Comparison of ENCODE assay signal across 8 cellular contexts in the genomic region with DNA sequence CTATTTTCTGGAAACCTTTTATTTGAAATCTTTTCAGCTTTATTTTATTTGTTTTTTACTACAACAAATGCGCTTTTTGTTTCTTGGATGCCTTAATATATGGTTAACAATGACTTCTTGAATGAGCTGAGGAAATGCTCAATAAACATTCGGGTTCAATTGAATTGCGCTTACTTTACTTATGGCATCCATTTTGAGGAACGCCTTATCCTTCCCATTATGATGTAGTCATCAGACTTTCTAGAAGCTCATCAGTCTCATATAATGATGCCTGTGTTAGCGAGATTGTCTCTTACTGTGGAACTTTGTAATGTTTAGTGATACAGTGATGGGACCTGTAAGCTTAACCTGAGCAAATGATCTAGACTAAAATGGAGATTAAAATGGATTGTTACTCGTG. TPM values are rescaled to one million over a fixed set of nuclear protein-coding genes. Genes with fewer than 3 reads are reported as not detected.
DNase-seq lines count a peak whose midpoint lies in the region; ATAC-seq, FAIRE-seq and TF ChIP-seq lines count a peak whose summit lies in the region.

No MANE protein-coding gene starts in this region.

- H3K27ac ChIP-seq in kidney (ENCODE audit: low read depth in 2 of 2, low read length in 2 of 2) (no peak overlapping the region), tibial artery (peak overlapping the region in 1 of 2 donors; percentile 93)

- peak overlapping the region in 1 of 2 donors; percentile 90 for H3K9ac ChIP-seq in kidney (ENCODE audit: low read length in 2 of 2)

- H3K4me1 Mint-ChIP-seq in activated T-cell treated with anti-CD3 and anti-CD28 coated beads, Interleukin-2, amount 50 U/mL, for 72 hours (ENCODE audit: low read depth) = peaks cover 43% of the 10 kb centered on the region
- H3K4me1 Mint-ChIP-seq in activated T-helper 1 cell treated with anti-CD3 and anti-CD28 coated beads, Interleukin-12 subunit alpha, Interleukin-12 subunit beta, Interleukin-2, Interleukin-4 antibody, amounts not matched to agents 30 ng/mL and 10 ng/mL and 1 ng/mL, durations not matched to agents 14 hours and 24 hours and 36 hours (ENCODE audit: low read depth) = peaks cover 35% of the 10 kb centered on the region

- TF ChIP-seq CTCF in kidney (IDR thresholded peaks at IDR 0.05; ENCODE audit: borderline replicate concordance, extremely low read depth, insufficient read depth) (no peak), tibial artery (IDR thresholded peaks at IDR 0.05) (no peak), GM10266 (IDR thresholded peaks at IDR 0.05; ENCODE audit: control insufficient read depth, insufficient read depth, low read depth, missing control alignments) (no peak)

- H3K27me3 Mint-ChIP-seq in activated T-cell treated with anti-CD3 and anti-CD28 coated beads, Interleukin-2, amount 50 U/mL, for 72 hours (ENCODE audit: low read depth) = no peaks in the 10 kb centered on the region
- no peaks in the 10 kb centered on the region for H3K27me3 Mint-ChIP-seq in activated T-helper 1 cell treated with anti-CD3 and anti-CD28 coated beads, Interleukin-12 subunit alpha, Interleukin-12 subunit beta, Interleukin-2, Interleukin-4 antibody, amounts not matched to agents 30 ng/mL and 10 ng/mL and 1 ng/mL, durations not matched to agents 14 hours and 24 hours and 36 hours (ENCODE audit: insufficient read depth)

- intact Hi-C loops in activated T-helper 1 cell treated with anti-CD3 and anti-CD28 coated beads, Interleukin-12 subunit alpha, Interleukin-12 subunit beta, Interleukin-2, Interleukin-4 antibody, amounts not matched to agents 30 ng/mL and 10 ng/mL and 1 ng/mL, durations not matched to agents 14 hours and 24 hours and 36 hours (cut with micrococcal nuclease) = loop anchor here (10.0 kb wide), 1 partner anchor 1199 kb away; no protein-coding TSS in a partner anchor
- intact Hi-C loops in kidney (cut with DNase I) = no loop called here
- intact Hi-C loops in tibial artery (cut with DNase I; ENCODE audit: low total_unique reads) = loop anchor here (10.0 kb wide), 3 partner anchors 99 to 519 kb away; a partner anchor contains a TSS

- H3K4me3 ChIP-seq in kidney (ENCODE audit: low read length in 2 of 2) (peak overlapping the region; percentile 97 to 98), tibial artery (peak overlapping the region; percentile 85 to 89)

- H3K9me3 Mint-ChIP-seq in activated T-cell treated with anti-CD3 and anti-CD28 coated beads, Interleukin-2, amount 50 U/mL, for 72 hours = no peaks in the 10 kb centered on the region
- no peaks in the 10 kb centered on the region for H3K9me3 Mint-ChIP-seq in activated T-helper 1 cell treated with anti-CD3 and anti-CD28 coated beads, Interleukin-12 subunit alpha, Interleukin-12 subunit beta, Interleukin-2, Interleukin-4 antibody, amounts not matched to agents 30 ng/mL and 10 ng/mL and 1 ng/mL, durations not matched to agents 14 hours and 24 hours and 36 hours

- no peak for DNase-seq in activated T-cell treated with anti-CD3 and anti-CD28 coated beads, Interleukin-2, amount 50 U/mL, for 72 hours
- no peak for DNase-seq in activated T-cell treated with anti-CD3 and anti-CD28 coated beads, Interleukin-2, amount 50 U/mL, for 1 hour
- no peak for DNase-seq in activated T-helper 1 cell treated with anti-CD3 and anti-CD28 coated beads, Interleukin-12 subunit alpha, Interleukin-12 subunit beta, Interleukin-2, Interleukin-4 antibody, amounts not matched to agents 30 ng/mL and 10 ng/mL and 1 ng/mL, durations not matched to agents 14 hours and 24 hours and 36 hours (ENCODE audit: low spot score)
- DNase-seq in kidney = no peak
- no peak for DNase-seq in tibial artery
- no peak for DNase-seq in GM10266 (ENCODE audit: extremely low spot score)

- H3K36me3 Mint-ChIP-seq in activated T-cell treated with anti-CD3 and anti-CD28 coated beads, Interleukin-2, amount 50 U/mL, for 72 hours (ENCODE audit: insufficient read depth in 2 of 2) = peaks cover 7 to 9% of the 10 kb centered on the region in 2 donors
- peaks cover 8% of the 10 kb centered on the region for H3K36me3 Mint-ChIP-seq in activated T-helper 1 cell treated with anti-CD3 and anti-CD28 coated beads, Interleukin-12 subunit alpha, Interleukin-12 subunit beta, Interleukin-2, Interleukin-4 antibody, amounts not matched to agents 30 ng/mL and 10 ng/mL and 1 ng/mL, durations not matched to agents 14 hours and 24 hours and 36 hours (ENCODE audit: low read depth)

- H3K36me3 ChIP-seq in kidney (ENCODE audit: control insufficient read depth in 1 of 2, insufficient read depth in 2 of 2, low read length in 2 of 2) = peaks cover 0 to 5% of the 10 kb centered on the region in 2 donors
- H3K36me3 ChIP-seq in tibial artery = peaks cover 0 to 6% (median 0%) of the 10 kb centered on the region in 3 donors

- ATAC-seq in activated T-cell treated with anti-CD3 and anti-CD28 coated beads, Interleukin-2, amount 50 U/mL, for 72 hours (replicated peaks in 1 of 2) = no peak
- ATAC-seq in HG02970 (IDR thresholded peaks at IDR 0.05; ENCODE audit: low FRiP score, unreplicated experiment) (no peak), GM21737 (IDR thresholded peaks at IDR 0.05; ENCODE audit: unreplicated experiment) (no peak)

- H3K27ac Mint-ChIP-seq in activated T-cell treated with anti-CD3 and anti-CD28 coated beads, Interleukin-2, amount 50 U/mL, for 72 hours = peak overlapping the region; percentile 98
- peak overlapping the region; percentile 86 for H3K27ac Mint-ChIP-seq in activated T-helper 1 cell treated with anti-CD3 and anti-CD28 coated beads, Interleukin-12 subunit alpha, Interleukin-12 subunit beta, Interleukin-2, Interleukin-4 antibody, amounts not matched to agents 30 ng/mL and 10 ng/mL and 1 ng/mL, durations not matched to agents 14 hours and 24 hours and 36 hours

- H3K4me1 ChIP-seq in kidney (ENCODE audit: control insufficient read depth in 1 of 2, insufficient read depth in 1 of 2, low read depth in 1 of 2, low read length in 2 of 2) (peaks cover 10 to 13% of the 10 kb centered on the region in 2 donors), tibial artery (peaks cover 0 to 41% (median 32%) of the 10 kb centered on the region in 4 donors)

- peak overlapping the region; percentile 97 to 100 for H3K4me3 Mint-ChIP-seq in activated T-cell treated with anti-CD3 and anti-CD28 coated beads, Interleukin-2, amount 50 U/mL, for 72 hours
- peak overlapping the region; percentile 94 for H3K4me3 Mint-ChIP-seq in activated T-helper 1 cell treated with anti-CD3 and anti-CD28 coated beads, Interleukin-12 subunit alpha, Interleukin-12 subunit beta, Interleukin-2, Interleukin-4 antibody, amounts not matched to agents 30 ng/mL and 10 ng/mL and 1 ng/mL, durations not matched to agents 14 hours and 24 hours and 36 hours

- H3K9me3 ChIP-seq in kidney (ENCODE audit: control insufficient read depth in 1 of 2, low read length in 2 of 2) (no peaks in the 10 kb centered on the region), tibial artery (no peaks in the 10 kb centered on the region)

- H3K27me3 ChIP-seq in tibial artery = no peaks in the 10 kb centered on the region

- FAIRE-seq in kidney (lab: Jason Lieb, UNC) = no peak

RNA-seq across cellular contexts. Expression of a gene that starts 0.9 kb away (rescaled TPM):
- total RNA-seq in activated T-cell treated with anti-CD3 and anti-CD28 coated beads, Interleukin-2, amount 50 U/mL, for 72 hours = 1 to 10 TPM; 2.7 to 3.9 TPM
- 6.5 and 7.6 TPM in 2 replicates for total RNA-seq in activated T-helper 1 cell treated with anti-CD3 and anti-CD28 coated beads, Interleukin-12 subunit alpha, Interleukin-12 subunit beta, Interleukin-2, Interleukin-4 antibody, amounts not matched to agents 30 ng/mL and 10 ng/mL and 1 ng/mL, durations not matched to agents 14 hours and 24 hours and 36 hours
- 2.5 TPM for total RNA-seq in kidney
- 2.5 TPM for polyA plus RNA-seq in kidney (ENCODE audit: insufficient read depth, low read depth, low replicate concordance)

RNA-seq across cellular contexts. Expression of a gene that starts 0.9 kb away (rescaled TPM):
- 10 to 100 TPM; 23.4 to 29.5 TPM for total RNA-seq in activated T-cell treated with anti-CD3 and anti-CD28 coated beads, Interleukin-2, amount 50 U/mL, for 72 hours
- total RNA-seq in activated T-helper 1 cell treated with anti-CD3 and anti-CD28 coated beads, Interleukin-12 subunit alpha, Interleukin-12 subunit beta, Interleukin-2, Interleukin-4 antibody, amounts not matched to agents 30 ng/mL and 10 ng/mL and 1 ng/mL, durations not matched to agents 14 hours and 24 hours and 36 hours = 21.7 and 23.7 TPM in 2 replicates
- 24.3 TPM for total RNA-seq in kidney
- polyA plus RNA-seq in kidney (ENCODE audit: insufficient read depth, low read depth, low replicate concordance) = 22.0 TPM

RNA-seq across cellular contexts. Expression of a gene that starts 1.6 kb away (rescaled TPM):
- total RNA-seq in activated T-cell treated with anti-CD3 and anti-CD28 coated beads, Interleukin-2, amount 50 U/mL, for 72 hours = 1 to 10 TPM; 8.5 to 9.8 TPM
- 7.5 and 7.6 TPM in 2 replicates for total RNA-seq in activated T-helper 1 cell treated with anti-CD3 and anti-CD28 coated beads, Interleukin-12 subunit alpha, Interleukin-12 subunit beta, Interleukin-2, Interleukin-4 antibody, amounts not matched to agents 30 ng/mL and 10 ng/mL and 1 ng/mL, durations not matched to agents 14 hours and 24 hours and 36 hours
- 15.2 TPM for total RNA-seq in kidney
- 4.4 TPM for polyA plus RNA-seq in kidney (ENCODE audit: insufficient read depth, low read depth, low replicate concordance)
